In genomic region chr2:79966369-79966768, GRCh38 we compare ENCODE assay signal across 27 cellular contexts.
DNase-seq lines count a peak whose midpoint lies in the region; ATAC-seq, FAIRE-seq and TF ChIP-seq lines count a peak whose summit lies in the region.
"Had no signal": no experiment of that assay in that cellular context is flagged by ENCODE, and none has a peak within 500 bp of the region (broad histone marks: within the 10 kb centered on the region; RNA-seq: fewer than 3 reads in every experiment).

No MANE protein-coding gene starts in this region.

- H3K27ac ChIP-seq in colonic mucosa (no peak overlapping the region), small intestine (ENCODE audit: low read depth in 1 of 2, low read length in 1 of 2) (no peak overlapping the region), foreskin keratinocyte (no peak overlapping the region)
- H3K27ac ChIP-seq: BLaER1 had no signal

- H3K36me3 ChIP-seq in colonic mucosa (no peaks in the 10 kb centered on the region), mucosa of descending colon (ENCODE audit: low read depth) (no peaks in the 10 kb centered on the region), small intestine (ENCODE audit: control insufficient read depth in 2 of 2, insufficient read depth in 2 of 2, low read length in 2 of 2) (no peaks in the 10 kb centered on the region)
- H3K36me3 ChIP-seq: BE2C, BLaER1 had no signal

- no peak overlapping the region for H3K9ac ChIP-seq in colonic mucosa (ENCODE audit: low read depth in 2 of 2, low read length in 2 of 2)
- H3K9ac ChIP-seq: BLaER1 had no signal

- ATAC-seq in mucosa of descending colon (peak; percentile 77), foreskin keratinocyte (no peak)
- ATAC-seq: GM12878 had no signal

- FAIRE-seq in small intestine (lab: Jason Lieb, UNC) = no peak
- FAIRE-seq: A204.1, GM12878, GM12892, GM18507 had no signal

- TF ChIP-seq CTCF in colonic mucosa (IDR thresholded peaks at IDR 0.05) (no peak), mucosa of descending colon (IDR thresholded peaks at IDR 0.05) (no peak), foreskin keratinocyte (conservative IDR thresholded peaks at IDR 0.05) (no peak)

- 56 to 74% (median 62%) methylated on average over 5 of the region's 5 CpGs for WGBS in small intestine, 3 donors

- H3K4me1 ChIP-seq in colonic mucosa = no peaks in the 10 kb centered on the region
- H3K4me1 ChIP-seq in mucosa of descending colon (ENCODE audit: low read depth) = peaks cover 7% of the 10 kb centered on the region
- H3K4me1 ChIP-seq in small intestine (ENCODE audit: control insufficient read depth in 2 of 2, insufficient read depth in 1 of 2, low read depth in 1 of 2, low read length in 1 of 2) = peaks cover 0 to 5% of the 10 kb centered on the region in 2 donors
- H3K4me1 ChIP-seq in foreskin keratinocyte = no peaks in the 10 kb centered on the region
- H3K4me1 ChIP-seq: BE2C, BLaER1 had no signal

- H3K27me3 ChIP-seq in colonic mucosa = no peaks in the 10 kb centered on the region
- no peaks in the 10 kb centered on the region for H3K27me3 ChIP-seq in small intestine (ENCODE audit: control insufficient read depth in 2 of 2, insufficient read depth in 2 of 2, low read length in 2 of 2)
- H3K27me3 ChIP-seq in foreskin keratinocyte = no peaks in the 10 kb centered on the region
- H3K27me3 ChIP-seq: BE2C, BLaER1 had no signal

- intact Hi-C loops in colonic mucosa (cut with DNase I) (no loop called here), mucosa of descending colon (cut with DNase I, micrococcal nuclease) (no loop called here)

- peak; percentile 20 for DNase-seq in colonic mucosa
- DNase-seq in mucosa of descending colon = peak in 1 of 3 donors; percentile 18
- peak; percentile 14 for DNase-seq in small intestine
- DNase-seq in NCI-H748 (lab: John Stamatoyannopoulos, UW; ENCODE audit: unreplicated experiment) = no peak
- DNase-seq in HUDEP-2 (lab: John Stamatoyannopoulos, UW; ENCODE audit: unreplicated experiment in 76 of 76) = no peak
- no peak for DNase-seq in NCI-H2196 (lab: John Stamatoyannopoulos, UW; ENCODE audit: unreplicated experiment)
- DNase-seq in foreskin keratinocyte = no peak
- DNase-seq: 8988T; ACHN; BE2C; C1 segment of cervical spinal cord; CD4-positive, alpha-beta memory T cell; CD4-positive, CD25-positive, alpha-beta regulatory T cell; CD8-positive, alpha-beta memory T cell; COR-L47; DMS 273 treated with DMSO at 0.1 percent for 48 hours; DMS153; DMS53; DMS79; DND-41; EL; GDM1 had no signal

- H3K4me3 ChIP-seq in colonic mucosa (no peak overlapping the region), mucosa of descending colon (no peak overlapping the region), small intestine (ENCODE audit: low read depth in 1 of 2, low read length in 2 of 2) (no peak overlapping the region)
- H3K4me3 ChIP-seq: BLaER1, GM12878 had no signal

- no peaks in the 10 kb centered on the region for H3K9me3 ChIP-seq in colonic mucosa
- H3K9me3 ChIP-seq in mucosa of descending colon = no peaks in the 10 kb centered on the region
- no peaks in the 10 kb centered on the region for H3K9me3 ChIP-seq in small intestine (ENCODE audit: control insufficient read depth, low read depth)
- H3K9me3 ChIP-seq: BE2C, BLaER1 had no signal

Comparison
In these comparisons a context has a peak if more than half of its experiments do, and no peak if none do; other contexts are left out.
1. DNase-seq: peak in colonic mucosa (single experiment) and small intestine (single experiment); none in NCI-H748 (single experiment), HUDEP-2 (0 of 76), NCI-H2196 (single experiment) and foreskin keratinocyte (0 of 2).